16 cellular contexts compared by ENCODE assay signal in genomic region chr7:22566176-22566575, GRCh38.
DNase-seq lines count a peak whose midpoint lies in the region; ATAC-seq, FAIRE-seq and TF ChIP-seq lines count a peak whose summit lies in the region.
"Had no signal": no experiment of that assay in that cellular context is flagged by ENCODE, and none has a peak within 500 bp of the region (broad histone marks: within the 10 kb centered on the region; RNA-seq: fewer than 3 reads in every experiment).

No MANE protein-coding gene starts in this region.

- no peak for TF ChIP-seq EP300 in GM12878 (IDR thresholded peaks at IDR 0.05; ENCODE audit: borderline replicate concordance in 1 of 2, control insufficient read depth in 1 of 2, low read depth in 2 of 2, low read length in 2 of 2)

- H3K79me2 ChIP-seq in GM12878 (ENCODE audit: control insufficient read depth, insufficient read depth, low read length) = no peaks in the 10 kb centered on the region

- H2AFZ ChIP-seq in GM12878 (ENCODE audit: control insufficient read depth, low read depth, low read length) = no peak overlapping the region

- WGBS in GM12878 (ENCODE audit: insufficient coverage, insufficient replicate concordance, low lambda C conversion rate, missing lambda C conversion rate) = 6% methylated on average over 4 of the region's 4 CpGs

- POLR2A ChIA-PET in GM12878 (lab: Charles Lee) = no interaction called here

- no peaks in the 10 kb centered on the region; the same call in 1 of the 2 replicates for H4K20me1 ChIP-seq in GM12878 (ENCODE audit: control insufficient read depth, insufficient read depth)

- no peak for FAIRE-seq in GM12878 (lab: Jason Lieb, UNC)

- DNase-seq in NCI-H748 (lab: John Stamatoyannopoulos, UW; ENCODE audit: unreplicated experiment) (peak; percentile 14), NCI-H748 treated with DMSO at 0.1 percent for 48 hours (lab: John Stamatoyannopoulos, UW) (no peak), Daoy (ENCODE audit: low read depth) (peak; percentile 51), GM12878 (ENCODE audit: low read depth, low spot score) (no peak), mucosa of descending colon (peak in 2 of 3 donors; percentile 36 to 37), 8988T (no peak), SK-N-DZ (ENCODE audit: low spot score) (no peak)
- DNase-seq: activated T-cell treated with anti-CD3 and anti-CD28 coated beads, Interleukin-2, amount 50 U/mL, for 48 hours; cortex of kidney; NCI-H187 treated with DMSO at 0.1 percent for 48 hours; NCI-H524 treated with DMSO at 0.1 percent for 48 hours; posterior cingulate gyrus; stimulated activated CD4-positive, alpha-beta T cell treated with anti-CD3 and anti-CD28 coated beads, Interleukin-15, amount 100 ng/mL, for 24 hours had no signal

- no TSS peak for BruUV-seq in GM12878 (replicated peaks; lab: Mats Ljungman, UMichigan)

- H3K4me1 ChIP-seq in GM12878 (ENCODE audit: control insufficient read depth, insufficient read depth, low read length) (peaks cover 46% of the 10 kb centered on the region), mucosa of descending colon (ENCODE audit: low read depth) (no peaks in the 10 kb centered on the region)

- peak overlapping the region; percentile 71; the same call in 1 of the 2 replicates for H3K4me2 ChIP-seq in GM12878 (ENCODE audit: control insufficient read depth, insufficient read depth)

- no peaks in the 10 kb centered on the region for H3K36me3 ChIP-seq in GM12878 (ENCODE audit: control insufficient read depth in 2 of 2, insufficient read depth in 2 of 2, low read length in 1 of 2)
- no peaks in the 10 kb centered on the region for H3K36me3 ChIP-seq in mucosa of descending colon (ENCODE audit: low read depth)
- H3K36me3 ChIP-seq: suprapubic skin had no signal

- RAD21 ChIA-PET in GM12878 (lab: Charles Lee; ENCODE audit: unreplicated experiment) = no interaction called here

- TF ChIP-seq CTCF in GM12878 (IDR thresholded peaks at IDR 0.05 in 2 of 3, conservative IDR thresholded peaks at IDR 0.05 in 1 of 3; ENCODE audit: control insufficient read depth in 2 of 3, extremely low read depth in 1 of 3, insufficient read depth in 1 of 3, low read depth in 3 of 3, low read length in 3 of 3) (no peak), mucosa of descending colon (IDR thresholded peaks at IDR 0.05) (no peak)

- H3K9me3 ChIP-seq in GM12878 (replicated peaks; ENCODE audit: control insufficient read depth, insufficient read depth, low read length) (no peaks in the 10 kb centered on the region), mucosa of descending colon (no peaks in the 10 kb centered on the region)
- H3K9me3 ChIP-seq: suprapubic skin had no signal

- H3K9ac ChIP-seq in GM12878 (ENCODE audit: control insufficient read depth, insufficient read depth, low read length) = no peak overlapping the region

- no peak for TF ChIP-seq POLR2A in GM12878 (IDR thresholded peaks at IDR 0.05; ENCODE audit: low read depth, low read length)

- H3K27ac ChIP-seq in GM12878 (ENCODE audit: control insufficient read depth, insufficient read depth) = no peak overlapping the region
- H3K27ac ChIP-seq: 22Rv1, suprapubic skin had no signal

- CTCF ChIA-PET in GM12878 (lab: Yijun Ruan, JAX) = interaction anchor here (7.9 kb wide), 1 partner anchor 160 kb away, joined by 194 read pairs; the partner anchor contains the start of gene IL6

- peaks cover 0 to 1% of the 10 kb centered on the region in 2 experiments; a peak in 2 of 4 replicates for H3K27me3 ChIP-seq in GM12878 (replicated peaks in 1 of 2; ENCODE audit: control insufficient read depth in 2 of 2, insufficient read depth in 2 of 2, low read length in 1 of 2)
- H3K27me3 ChIP-seq: suprapubic skin had no signal

- H3K4me3 ChIP-seq in GM12878 (no peak overlapping the region), mucosa of descending colon (no peak overlapping the region)
- H3K4me3 ChIP-seq: suprapubic skin had no signal

- in situ Hi-C loops in GM12878 (cut with MboI) = no loop called here

- intact Hi-C loops in GM12878 (cut with micrococcal nuclease; ENCODE audit: unreplicated experiment) (no loop called here), mucosa of descending colon (cut with DNase I, micrococcal nuclease) (loop anchor here in 1 of 2 donors (10.0 kb wide), 1 partner anchor 489 kb away; no protein-coding TSS in a partner anchor)

- ATAC-seq in GM12878 (no peak), mucosa of descending colon (peak; percentile 58), GM21526 (IDR thresholded peaks at IDR 0.05; ENCODE audit: low FRiP score, unreplicated experiment) (no peak)

- SMC1A ChIA-PET in GM12878 (lab: Charles Lee; ENCODE audit: uncharacterized antibody, unreplicated experiment) = no interaction called here

- TF ChIP-seq RAD21 in GM12878 (IDR thresholded peaks at IDR 0.05; ENCODE audit: insufficient read depth, low read depth, low read length) = no peak

TF ChIP-seq in GM12878, 131 proteins besides CTCF, POLR2A, EP300 and RAD21:
- TF ChIP-seq GATAD2B (conservative IDR thresholded peaks at IDR 0.05; ENCODE audit: low read depth) (no peak), ZNF274 (IDR thresholded peaks at IDR 0.05; ENCODE audit: insufficient read depth, insufficient read length) (no peak), CHD1 (IDR thresholded peaks at IDR 0.05; ENCODE audit: low read depth, low read length) (no peak), PAX5 (IDR thresholded peaks at IDR 0.05; ENCODE audit: borderline replicate concordance, low read depth, low read length) (no peak), EED (IDR thresholded peaks at IDR 0.05; ENCODE audit: low read depth) (no peak), NBN (IDR thresholded peaks at IDR 0.05) (no peak), MEF2A (IDR thresholded peaks at IDR 0.05; ENCODE audit: insufficient read depth, low read depth, low read length) (no peak), CUX1 (IDR thresholded peaks at IDR 0.05; ENCODE audit: insufficient replicate concordance, low read depth, low read length) (no peak), POLR2AphosphoS5 (IDR thresholded peaks at IDR 0.05; ENCODE audit: low read length) (no peak)

Comparison
In these comparisons a context has a peak if more than half of its experiments do, and no peak if none do; other contexts are left out.
1. DNase-seq: peak in NCI-H748 (single experiment), Daoy (single experiment) and mucosa of descending colon (2 of 3); none in NCI-H748 treated with DMSO at 0.1 percent for 48 hours (single experiment), GM12878 (single experiment), 8988T (single experiment) and SK-N-DZ (single experiment).